ENCODE assay signal across 8 cellular contexts in genomic region chr13:73702419-73703071, GRCh38.
DNase-seq lines count a peak whose midpoint lies in the region; ATAC-seq and TF ChIP-seq lines count a peak whose summit lies in the region.

No MANE protein-coding gene starts in this region.

- peak overlapping the region; percentile 55 for H3K4me2 ChIP-seq in OCI-LY1 (ENCODE audit: low read length)

- H3K4me3 Mint-ChIP-seq in CD4-positive, alpha-beta memory T cell = peak overlapping the region; percentile 67 to 88 (median 80)
- peak overlapping the region in 1 of 2 donors; percentile 34 for H3K4me3 Mint-ChIP-seq in effector memory CD8-positive, alpha-beta T cell

- DNase-seq in CD4-positive, alpha-beta memory T cell = peak; percentile 52 to 84 (median 74)
- DNase-seq in effector memory CD8-positive, alpha-beta T cell = peak in 2 of 3 experiments; percentile 13 to 15
- no peak for DNase-seq in thyroid gland
- no peak for DNase-seq in dorsolateral prefrontal cortex
- DNase-seq in NCI-H1930 (lab: John Stamatoyannopoulos, UW) = no peak
- no peak for DNase-seq in SHP77 treated with DMSO at 0.1 percent for 48 hours (lab: John Stamatoyannopoulos, UW)

- peak overlapping the region; percentile 64 for H2AFZ ChIP-seq in OCI-LY1 (ENCODE audit: low read length)

- peaks cover 46% of the 10 kb centered on the region for H3K4me1 ChIP-seq in CD4-positive, alpha-beta memory T cell (ENCODE audit: insufficient read depth, low read length)
- H3K4me1 ChIP-seq in OCI-LY1 (ENCODE audit: insufficient read depth, low read length, severe bottlenecking) (peaks cover 20% of the 10 kb centered on the region), thyroid gland (peaks cover 26 to 27% of the 10 kb centered on the region in 2 donors)

- H3K36me3 ChIP-seq in CD4-positive, alpha-beta memory T cell (ENCODE audit: insufficient read depth, low read length) = no peaks in the 10 kb centered on the region
- no peaks in the 10 kb centered on the region for H3K36me3 ChIP-seq in OCI-LY1 (ENCODE audit: insufficient read depth, low read length)
- no peaks in the 10 kb centered on the region for H3K36me3 ChIP-seq in thyroid gland

- no peaks in the 10 kb centered on the region for H3K27me3 Mint-ChIP-seq in CD4-positive, alpha-beta memory T cell
- no peaks in the 10 kb centered on the region for H3K27me3 Mint-ChIP-seq in effector memory CD8-positive, alpha-beta T cell

- no peaks in the 10 kb centered on the region for H3K9me3 ChIP-seq in CD4-positive, alpha-beta memory T cell (ENCODE audit: control insufficient read depth in 1 of 2, low read length in 2 of 2)
- H3K9me3 ChIP-seq in OCI-LY1 (ENCODE audit: low read length) = no peaks in the 10 kb centered on the region
- no peaks in the 10 kb centered on the region for H3K9me3 ChIP-seq in thyroid gland

- peak overlapping the region; percentile 29 for H3K27ac ChIP-seq in CD4-positive, alpha-beta memory T cell (ENCODE audit: low read depth, low read length)
- H3K27ac ChIP-seq in OCI-LY1 (ENCODE audit: low read depth, low read length, poor library complexity, severe bottlenecking) = peak overlapping the region; percentile 60
- H3K27ac ChIP-seq in thyroid gland = peak overlapping the region; percentile 89 to 95 (median 92)
- H3K27ac ChIP-seq in dorsolateral prefrontal cortex = no peak overlapping the region

- H3K79me2 ChIP-seq in OCI-LY1 (ENCODE audit: insufficient read depth, low read length) = no peaks in the 10 kb centered on the region

- H3K9ac ChIP-seq in OCI-LY1 (ENCODE audit: low read length) = peak overlapping the region; percentile 34; the same call in 1 of the 2 replicates

- peak; percentile 92 for ATAC-seq in GM21576 (IDR thresholded peaks at IDR 0.05; ENCODE audit: unreplicated experiment)
- ATAC-seq in effector memory CD8-positive, alpha-beta T cell (replicated peaks) = peak; percentile 92

- no peaks in the 10 kb centered on the region for H3K27me3 ChIP-seq in CD4-positive, alpha-beta memory T cell (ENCODE audit: insufficient read depth, low read length)
- H3K27me3 ChIP-seq in OCI-LY1 (ENCODE audit: insufficient read depth, low read length) (no peaks in the 10 kb centered on the region), thyroid gland (no peaks in the 10 kb centered on the region), dorsolateral prefrontal cortex (no peaks in the 10 kb centered on the region)

- TF ChIP-seq CTCF in OCI-LY1 (IDR thresholded peaks at IDR 0.05; ENCODE audit: low read length) (no peak), thyroid gland (IDR thresholded peaks at IDR 0.05) (no peak), dorsolateral prefrontal cortex (IDR thresholded peaks at IDR 0.05 in 54 of 56, conservative IDR thresholded peaks at IDR 0.05 in 2 of 56; ENCODE audit: low read depth in 1 of 56, partially characterized antibody in 56 of 56) (no peak)

- peaks cover 31 to 62% (median 33%) of the 10 kb centered on the region in 4 donors for H3K4me1 Mint-ChIP-seq in CD4-positive, alpha-beta memory T cell
- peaks cover 17 to 19% of the 10 kb centered on the region in 2 donors for H3K4me1 Mint-ChIP-seq in effector memory CD8-positive, alpha-beta T cell (ENCODE audit: low read depth in 2 of 2)

- H3F3A ChIP-seq in OCI-LY1 (ENCODE audit: insufficient read depth, low read length) = no peaks in the 10 kb centered on the region

- H3K36me3 Mint-ChIP-seq in CD4-positive, alpha-beta memory T cell = peaks cover 22 to 23% of the 10 kb centered on the region in 2 donors
- peaks cover 35% of the 10 kb centered on the region for H3K36me3 Mint-ChIP-seq in effector memory CD8-positive, alpha-beta T cell (ENCODE audit: insufficient read depth)

- H3K27ac Mint-ChIP-seq in CD4-positive, alpha-beta memory T cell = peak overlapping the region; percentile 89 to 98 (median 95)
- H3K27ac Mint-ChIP-seq in effector memory CD8-positive, alpha-beta T cell = peak overlapping the region; percentile 31 to 90

- intact Hi-C loops in CD4-positive, alpha-beta memory T cell (cut with micrococcal nuclease) = loop anchor here (1.0 to 10.0 kb wide), 5 partner anchors 13 to 645 kb away; partner anchors contain the start of gene KLF5
- intact Hi-C loops in thyroid gland (cut with DNase I) (loop anchor here (10.0 kb wide), 1 partner anchor 648 kb away; the partner anchor contains the start of gene KLF5), dorsolateral prefrontal cortex (cut with DNase I) (loop anchor here in 1 of 2 donors (10.0 kb wide), 1 partner anchor 868 kb away; no protein-coding TSS in a partner anchor)

- CTCF ChIA-PET in CD4-positive, alpha-beta memory T cell (lab: Charles Lee; ENCODE audit: partially characterized antibody) = interaction anchor here (0.8 to 1.5 kb wide), 8 partner anchors 8 to 1517 kb away, joined by 3 to 9 read pairs (median 4); no protein-coding TSS in a partner anchor

- no peaks in the 10 kb centered on the region for H4K20me1 ChIP-seq in OCI-LY1 (ENCODE audit: insufficient read depth, low read length)

- WGBS in thyroid gland, 2 donors = 51 to 58% methylated on average over 8 of the region's 8 CpGs

- no peaks in the 10 kb centered on the region for H3K9me3 Mint-ChIP-seq in CD4-positive, alpha-beta memory T cell
- no peaks in the 10 kb centered on the region for H3K9me3 Mint-ChIP-seq in effector memory CD8-positive, alpha-beta T cell

- no peaks in the 10 kb centered on the region for H3K9me2 ChIP-seq in OCI-LY1 (ENCODE audit: low read depth, low read length)

- peak in 1 of 2 donors; percentile 75 for TF ChIP-seq POLR2A in thyroid gland (IDR thresholded peaks at IDR 0.05)

- H3K4me3 ChIP-seq in CD4-positive, alpha-beta memory T cell (ENCODE audit: low read length in 2 of 2) = no peak overlapping the region
- H3K4me3 ChIP-seq in OCI-LY1 (ENCODE audit: low read depth, low read length, poor library complexity, severe bottlenecking) = peak overlapping the region; percentile 38
- no peak overlapping the region for H3K4me3 ChIP-seq in thyroid gland (replicated peaks in 1 of 3)
- no peak overlapping the region for H3K4me3 ChIP-seq in dorsolateral prefrontal cortex

- POLR2A ChIA-PET in CD4-positive, alpha-beta memory T cell (lab: Charles Lee; ENCODE audit: partially characterized antibody) = interaction anchor here (1.0 to 1.7 kb wide), 9 partner anchors 9 to 1624 kb away, joined by 3 to 22 read pairs (median 6); partner anchors contain the start of gene KLF5

Comparison
In these comparisons a context has a peak if more than half of its experiments do, and no peak if none do; other contexts are left out.
1. DNase-seq: peak in CD4-positive, alpha-beta memory T cell (5 of 5) and effector memory CD8-positive, alpha-beta T cell (2 of 3); none in thyroid gland (0 of 2), dorsolateral prefrontal cortex (0 of 10), NCI-H1930 (0 of 2) and SHP77 treated with DMSO at 0.1 percent for 48 hours (single experiment).
2. H3K27ac ChIP-seq: peak in CD4-positive, alpha-beta memory T cell (single experiment), OCI-LY1 (single experiment) and thyroid gland (3 of 3); none in dorsolateral prefrontal cortex (0 of 59).